Comparison of ENCODE assay signal across 17 cellular contexts in the genomic region with DNA sequence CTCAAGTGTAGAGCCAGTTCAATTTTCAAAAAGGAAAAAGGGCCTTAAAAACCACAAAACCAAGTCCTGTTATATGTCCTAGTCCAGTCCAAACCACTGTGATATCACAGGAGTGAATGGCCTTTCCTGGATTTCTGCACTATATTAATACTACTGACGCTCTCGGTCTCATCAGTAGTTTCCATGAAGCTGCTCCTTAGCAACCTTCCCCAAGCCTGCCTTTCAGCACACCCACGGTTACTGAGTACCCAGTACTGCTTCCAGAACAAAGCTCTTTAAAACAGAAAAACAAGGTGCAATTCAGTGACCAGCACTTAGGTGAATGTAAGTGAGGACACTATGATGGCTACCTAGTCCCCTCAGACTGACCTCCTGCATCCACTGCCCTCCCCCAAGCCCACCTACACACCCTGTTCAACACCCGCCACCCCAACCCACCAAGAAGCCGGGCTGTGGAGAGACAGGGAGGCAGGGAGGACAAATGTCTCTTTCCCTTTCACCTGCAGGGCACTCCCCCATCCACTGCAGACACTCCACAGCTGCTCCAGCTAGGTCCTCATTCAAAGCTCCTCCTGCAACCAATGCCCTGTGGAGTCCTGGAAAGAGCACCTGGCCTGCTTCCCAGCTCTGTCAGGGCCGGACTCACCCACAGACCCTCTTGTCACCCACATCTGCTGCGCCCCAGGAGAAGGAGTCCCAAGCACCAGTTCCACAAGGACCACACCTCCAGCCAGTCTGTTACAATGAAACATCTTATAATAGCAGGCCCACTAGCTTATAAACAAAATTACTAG. TPM values are rescaled to one million over a fixed set of nuclear protein-coding genes. Genes with fewer than 3 reads are reported as not detected.
DNase-seq lines count a peak whose midpoint lies in the region; ATAC-seq, FAIRE-seq and TF ChIP-seq lines count a peak whose summit lies in the region.
"Had no signal": no experiment of that assay in that cellular context is flagged by ENCODE, and none has a peak within 500 bp of the region (broad histone marks: within the 10 kb centered on the region; RNA-seq: fewer than 3 reads in every experiment).

No MANE protein-coding gene starts in this region.

- no peaks in the 10 kb centered on the region for H3K9me3 ChIP-seq in CD4-positive, CD25-positive, alpha-beta regulatory T cell (ENCODE audit: control insufficient read depth in 2 of 2, low read length in 2 of 2)
- no peaks in the 10 kb centered on the region for H3K9me3 ChIP-seq in HEK293 (ENCODE audit: control insufficient read depth, insufficient read depth, low read depth, low read length)
- H3K9me3 ChIP-seq in right lobe of liver = no peaks in the 10 kb centered on the region
- H3K9me3 ChIP-seq: BLaER1, transverse colon had no signal

- H3K36me3 Mint-ChIP-seq in CD4-positive, CD25-positive, alpha-beta regulatory T cell = peaks cover 10% of the 10 kb centered on the region

- no peak for ATAC-seq in CD4-positive, CD25-positive, alpha-beta regulatory T cell (ENCODE audit: low read depth in 2 of 2)
- ATAC-seq in right lobe of liver = peak in 3 of 4 donors; percentile 9 to 25 (median 19)
- ATAC-seq in GM21825 (IDR thresholded peaks at IDR 0.05; ENCODE audit: unreplicated experiment) = no peak
- ATAC-seq in GM18505 (IDR thresholded peaks at IDR 0.05; ENCODE audit: unreplicated experiment) = no peak
- ATAC-seq: activated T-cell treated with anti-CD3 and anti-CD28 coated beads, Interleukin-2, amount 50 U/mL, for 4 hours had no signal

- 68% methylated on average over 7 of the region's 7 CpGs for WGBS in right lobe of liver (ENCODE audit: insufficient coverage, low coverage, low lambda C conversion rate, missing lambda C conversion rate)

- TF ChIP-seq CTCF in HEK293 (tag by site-specific recombination; IDR thresholded peaks at IDR 0.05) (no peak), right lobe of liver (IDR thresholded peaks at IDR 0.05) (no peak)

- DNase-seq in CD4-positive, CD25-positive, alpha-beta regulatory T cell = no peak
- peak; percentile 55 to 66 for DNase-seq in SHP77 (lab: John Stamatoyannopoulos, UW)
- no peak for DNase-seq in right lobe of liver
- DNase-seq in ACHN = no peak
- no peak for DNase-seq in GM19239 (ENCODE audit: insufficient read length, low spot score)
- DNase-seq: activated CD4-positive, CD25-positive, alpha-beta regulatory T cell treated with anti-CD3 and anti-CD28 coated beads, Interleukin-2, amount 50 U/mL, for 72 hours; activated T-cell treated with anti-CD3 and anti-CD28 coated beads, Interleukin-2, amount 50 U/mL, for 4 hours; GM23248; islet precursor cell; NCI-H187 treated with DMSO at 0.1 percent for 48 hours; transverse colon had no signal

- no peak overlapping the region for H3K27ac ChIP-seq in CD4-positive, CD25-positive, alpha-beta regulatory T cell (ENCODE audit: insufficient read depth, low read length, poor library complexity, severe bottlenecking)
- H3K27ac ChIP-seq in HEK293 (ENCODE audit: extremely low read depth, low read depth, low read length) = no peak overlapping the region
- H3K27ac ChIP-seq in right lobe of liver = no peak overlapping the region
- H3K27ac ChIP-seq: BLaER1, epithelial cell of prostate, GM23248, KMS-11, transverse colon had no signal

- H3K27me3 ChIP-seq in CD4-positive, CD25-positive, alpha-beta regulatory T cell (ENCODE audit: control insufficient read depth, insufficient read depth, low read length) = no peaks in the 10 kb centered on the region
- H3K27me3 ChIP-seq in right lobe of liver = no peaks in the 10 kb centered on the region
- H3K27me3 ChIP-seq: BLaER1, transverse colon had no signal

- H3K27me3 Mint-ChIP-seq in CD4-positive, CD25-positive, alpha-beta regulatory T cell = no peaks in the 10 kb centered on the region

- peaks cover 25% of the 10 kb centered on the region for H3K36me3 ChIP-seq in CD4-positive, CD25-positive, alpha-beta regulatory T cell (ENCODE audit: control insufficient read depth, insufficient read depth, low read length)
- H3K36me3 ChIP-seq in HEK293 (ENCODE audit: control insufficient read depth in 2 of 2, insufficient read depth in 1 of 2, low read length in 2 of 2) (peaks cover 0 to 12% of the 10 kb centered on the region in 2 experiments; a peak in 1 of 3 replicates), right lobe of liver (peaks cover 0 to 3% (median 0%) of the 10 kb centered on the region in 4 donors)

- peak overlapping the region in 2 of 3 donors; percentile 49 to 84 for H3K27ac Mint-ChIP-seq in CD4-positive, CD25-positive, alpha-beta regulatory T cell

- H3K4me3 Mint-ChIP-seq in CD4-positive, CD25-positive, alpha-beta regulatory T cell = no peak overlapping the region
- H3K4me3 Mint-ChIP-seq: activated T-cell treated with anti-CD3 and anti-CD28 coated beads, Interleukin-2, amount 50 U/mL, for 4 hours had no signal

- intact Hi-C loops in right lobe of liver (cut with DNase I) = no loop called here

- H3K4me1 Mint-ChIP-seq in CD4-positive, CD25-positive, alpha-beta regulatory T cell = peaks cover 28 to 73% (median 46%) of the 10 kb centered on the region in 4 donors

- CTCF ChIA-PET in HEK293 (lab: Yijun Ruan, JAX) = interaction anchor here (0.7 to 5.2 kb wide), 8 partner anchors 10 to 263 kb away, joined by 3 to 26 read pairs (median 4); no protein-coding TSS in a partner anchor

- POLR2A ChIA-PET in HEK293 (lab: Yijun Ruan, JAX) = interaction anchor here (0.9 kb wide), 1 partner anchor 9 kb away, joined by 3 read pairs; no protein-coding TSS in a partner anchor

- in situ Hi-C loops in ACHN (cut with HindIII; ENCODE audit: low pct_ligation_motif_present, low pct_unique_long_range_greater_than_20kb, low sequenced_read_pairs) = loop anchor here (25.0 kb wide), 1 partner anchor 277 kb away; no protein-coding TSS in a partner anchor

- no peak for TF ChIP-seq POLR2A in right lobe of liver (IDR thresholded peaks at IDR 0.05)
- no peak for TF ChIP-seq POLR2A in GM18505 (IDR thresholded peaks at IDR 0.05; ENCODE audit: borderline replicate concordance, extremely low read depth, insufficient read depth, insufficient read length)

- peaks cover 4% of the 10 kb centered on the region for H3K4me1 ChIP-seq in CD4-positive, CD25-positive, alpha-beta regulatory T cell (ENCODE audit: control insufficient read depth, insufficient read depth, low read length, poor library complexity, severe bottlenecking)
- peaks cover 24% of the 10 kb centered on the region for H3K4me1 ChIP-seq in HEK293 (ENCODE audit: control insufficient read depth, insufficient read depth, low read length)
- peaks cover 0 to 83% (median 33%) of the 10 kb centered on the region in 4 donors for H3K4me1 ChIP-seq in right lobe of liver

- no peaks in the 10 kb centered on the region for H3K9me3 Mint-ChIP-seq in CD4-positive, CD25-positive, alpha-beta regulatory T cell
- H3K9me3 Mint-ChIP-seq: activated T-cell treated with anti-CD3 and anti-CD28 coated beads, Interleukin-2, amount 50 U/mL, for 4 hours had no signal

- H3K4me3 ChIP-seq in CD4-positive, CD25-positive, alpha-beta regulatory T cell (ENCODE audit: low read depth, low read length) = no peak overlapping the region
- no peak overlapping the region for H3K4me3 ChIP-seq in HEK293 (ENCODE audit: low read depth, low read length)
- H3K4me3 ChIP-seq in right lobe of liver = no peak overlapping the region
- H3K4me3 ChIP-seq: BLaER1, GM23248, transverse colon had no signal

- no peak for FAIRE-seq in GM19239 (lab: Jason Lieb, UNC)

TF ChIP-seq in HEK293, 187 proteins besides CTCF, POLR2A, EP300 and RAD21:
- TF ChIP-seq EGR2 (tag by site-specific recombination; IDR thresholded peaks at IDR 0.05; ENCODE audit: low read depth) (peak; percentile 31; the same call in 1 of the 2 replicates), ZFHX2 (tag by site-specific recombination; conservative IDR thresholded peaks at IDR 0.05) (peak; percentile 38; the same call in 1 of the 2 replicates), ZNF202 (tag by site-specific recombination; IDR thresholded peaks at IDR 0.05; ENCODE audit: borderline replicate concordance) (no peak)

RNA-seq across cellular contexts. Expression of a gene that starts 25.9 kb away (rescaled TPM):
- total RNA-seq in CD4-positive, CD25-positive, alpha-beta regulatory T cell = 84.2 TPM
- polyA plus RNA-seq in CD4-positive, CD25-positive, alpha-beta regulatory T cell = 100 to 1,000 TPM; 181 to 225 (median 198) TPM
- 100 to 1,000 TPM in 2 of 6 experiments, 10 to 100 TPM in 4; 76.4 to 196 (median 96.8) TPM for total RNA-seq in right lobe of liver

Comparison
In these comparisons a context has a peak if more than half of its experiments do, and no peak if none do; other contexts are left out.
1. ATAC-seq: peak in right lobe of liver (3 of 4); none in CD4-positive, CD25-positive, alpha-beta regulatory T cell (0 of 2), GM21825 (single experiment) and GM18505 (single experiment).
2. DNase-seq: peak in SHP77 (2 of 2); none in CD4-positive, CD25-positive, alpha-beta regulatory T cell (0 of 3), right lobe of liver (0 of 3), ACHN (single experiment) and GM19239 (single experiment).